8 cellular contexts compared by ENCODE assay signal in the genomic region with DNA sequence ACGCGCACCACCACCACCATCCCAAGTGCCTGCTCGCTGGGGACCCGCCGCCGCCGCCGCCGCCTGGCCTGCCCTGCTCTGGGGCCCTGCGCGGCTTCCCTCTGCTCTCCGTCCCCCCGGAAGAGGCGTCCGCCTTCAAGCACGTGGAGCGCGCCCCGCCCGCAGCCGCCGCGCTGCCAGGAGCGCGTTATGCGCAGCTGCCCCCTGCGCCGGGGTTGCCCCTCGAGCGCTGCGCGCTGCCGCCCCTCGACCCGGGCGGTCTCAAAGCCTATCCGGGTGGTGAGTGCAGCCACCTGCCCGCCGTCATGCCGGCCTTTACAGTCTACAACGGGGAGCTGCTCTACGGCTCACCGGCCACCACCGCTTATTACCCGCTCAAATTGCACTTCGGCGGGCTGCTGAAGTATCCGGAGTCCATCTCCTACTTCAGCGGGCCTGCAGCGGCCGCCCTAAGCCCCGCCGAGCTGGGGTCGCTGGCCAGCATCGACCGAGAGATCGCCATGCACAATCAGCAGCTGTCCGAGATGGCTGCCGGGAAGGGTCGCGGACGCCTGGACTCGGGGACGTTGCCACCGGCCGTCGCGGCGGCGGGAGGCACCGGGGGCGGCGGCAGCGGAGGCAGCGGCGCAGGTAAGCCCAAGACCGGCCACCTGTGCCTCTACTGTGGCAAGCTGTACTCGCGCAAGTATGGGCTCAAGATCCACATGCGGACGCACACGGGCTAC. TPM values are rescaled to one million over a fixed set of nuclear protein-coding genes. Genes with fewer than 3 reads are reported as not detected.
DNase-seq lines count a peak whose midpoint lies in the region; ATAC-seq, FAIRE-seq and TF ChIP-seq lines count a peak whose summit lies in the region.

No MANE protein-coding gene starts in this region.

- no peaks in the 10 kb centered on the region for H3K79me2 ChIP-seq in astrocyte (ENCODE audit: insufficient read depth, low read length)

- H3K4me1 ChIP-seq in astrocyte (ENCODE audit: insufficient read depth, low read length) (peaks cover 8% of the 10 kb centered on the region), liver (ENCODE audit: control insufficient read depth in 4 of 4, insufficient read depth in 4 of 4, low read length in 3 of 4) (peaks cover 12 to 22% (median 18%) of the 10 kb centered on the region in 4 donors), tibial artery (peaks cover 0 to 23% (median 19%) of the 10 kb centered on the region in 4 donors)

- H3K9me3 ChIP-seq in astrocyte (ENCODE audit: insufficient read depth, low read depth, low read length), result peaks cover 8% of the 10 kb centered on the region
- H3K9me3 ChIP-seq in liver (ENCODE audit: control insufficient read depth in 4 of 4, low read length in 3 of 4), result peaks cover 0 to 4% (median 0%) of the 10 kb centered on the region in 4 donors
- H3K9me3 ChIP-seq in tibial artery, result no peaks in the 10 kb centered on the region

- H3K27ac ChIP-seq in astrocyte (ENCODE audit: low read depth, low read length), result no peak overlapping the region
- H3K27ac ChIP-seq in liver (ENCODE audit: low read depth in 1 of 2, low read length in 2 of 2), result no peak overlapping the region
- no peak overlapping the region for H3K27ac ChIP-seq in tibial artery

- peaks cover 92% of the 10 kb centered on the region for H3K27me3 ChIP-seq in astrocyte (ENCODE audit: insufficient read depth, low read length)
- H3K27me3 ChIP-seq in liver (ENCODE audit: control insufficient read depth in 4 of 4, insufficient read depth in 4 of 4, low read length in 3 of 4), result peaks cover 9 to 38% (median 20%) of the 10 kb centered on the region in 4 donors
- H3K27me3 ChIP-seq in tibial artery, result peaks cover 9 to 96% of the 10 kb centered on the region in 2 donors

- H3K4me3 ChIP-seq in astrocyte (ENCODE audit: insufficient read depth, low read depth, low read length) (peak overlapping the region; percentile 5), liver (ENCODE audit: low read depth in 1 of 3, low read length in 3 of 3) (peak overlapping the region; percentile 37 to 53 (median 48)), tibial artery (peak overlapping the region; percentile 45 to 55)

- TF ChIP-seq CTCF in astrocyte (IDR thresholded peaks at IDR 0.05; ENCODE audit: insufficient read depth, low read depth, low read length), result no peak
- TF ChIP-seq CTCF in liver (IDR thresholded peaks at IDR 0.05; ENCODE audit: low read depth, low read length, missing input control), result no peak
- no peak for TF ChIP-seq CTCF in tibial artery (IDR thresholded peaks at IDR 0.05)

- intact Hi-C loops in tibial artery (cut with DNase I; ENCODE audit: low total_unique reads), result no loop called here

- H3K4me2 ChIP-seq in astrocyte (ENCODE audit: low read length), result peak overlapping the region; percentile 76

- H4K20me1 ChIP-seq in astrocyte (ENCODE audit: insufficient read depth, low read length), result no peaks in the 10 kb centered on the region

- H2AFZ ChIP-seq in astrocyte (ENCODE audit: low read depth, low read length), result peak overlapping the region; percentile 80

- H3K9ac ChIP-seq in astrocyte (ENCODE audit: low read length), result no peak overlapping the region
- no peak overlapping the region for H3K9ac ChIP-seq in liver (ENCODE audit: low read depth in 1 of 2, low read length in 2 of 2)

- no peak for TF ChIP-seq RAD21 in liver (IDR thresholded peaks at IDR 0.05)

- H3K9me3 Mint-ChIP-seq in activated CD4-positive, alpha-beta T cell treated with anti-CD3 and anti-CD28 coated beads, Interleukin-2, amount 10 ng/mL, durations not matched to agents 7 days and 5 days, result peaks cover 5% of the 10 kb centered on the region
- H3K9me3 Mint-ChIP-seq in astrocyte (ENCODE audit: unreplicated experiment), result peaks cover 13% of the 10 kb centered on the region

- H3K36me3 ChIP-seq in astrocyte (ENCODE audit: insufficient read depth, low read length), result no peaks in the 10 kb centered on the region
- H3K36me3 ChIP-seq in liver (ENCODE audit: control insufficient read depth in 4 of 4, insufficient read depth in 3 of 4, low read depth in 1 of 4, low read length in 3 of 4), result no peaks in the 10 kb centered on the region
- no peaks in the 10 kb centered on the region for H3K36me3 ChIP-seq in tibial artery

- H3K27me3 Mint-ChIP-seq in activated CD4-positive, alpha-beta T cell treated with anti-CD3 and anti-CD28 coated beads, Interleukin-2, amount 10 ng/mL, durations not matched to agents 7 days and 5 days, result peaks cover 79% of the 10 kb centered on the region
- H3K27me3 Mint-ChIP-seq in astrocyte (ENCODE audit: low read depth, unreplicated experiment), result peaks cover 83% of the 10 kb centered on the region

- H3K4me3 Mint-ChIP-seq in activated CD4-positive, alpha-beta T cell treated with anti-CD3 and anti-CD28 coated beads, Interleukin-2, amount 10 ng/mL, durations not matched to agents 7 days and 5 days, result peak overlapping the region; percentile 59
- no peak overlapping the region for H3K4me3 Mint-ChIP-seq in astrocyte (ENCODE audit: unreplicated experiment)

- no peak for FAIRE-seq in astrocyte (lab: Jason Lieb, UNC)

- no peak for DNase-seq in activated CD4-positive, alpha-beta T cell treated with anti-CD3 and anti-CD28 coated beads, Interleukin-2, amount 10 ng/mL, durations not matched to agents 7 days and 5 days
- no peak for DNase-seq in activated CD4-positive, alpha-beta T cell treated with anti-CD3 and anti-CD28 coated beads for 48 hours
- DNase-seq in NCI-H1694 (lab: John Stamatoyannopoulos, UW) (peak; percentile 44), astrocyte (ENCODE audit: low read depth) (no peak), tibial artery (no peak)
- DNase-seq in stimulated activated CD4-positive, alpha-beta T cell treated with anti-CD3 and anti-CD28 coated beads, Interleukin-12 subunit alpha, Interleukin-12 subunit beta, amount 100 ng/mL, for 4 hours, result no peak

- H3K4me1 Mint-ChIP-seq in activated CD4-positive, alpha-beta T cell treated with anti-CD3 and anti-CD28 coated beads, Interleukin-2, amount 10 ng/mL, durations not matched to agents 7 days and 5 days, result peaks cover 37% of the 10 kb centered on the region
- H3K4me1 Mint-ChIP-seq in astrocyte (ENCODE audit: low read depth, unreplicated experiment), result no peaks in the 10 kb centered on the region

- no peak overlapping the region for H3K27ac Mint-ChIP-seq in activated CD4-positive, alpha-beta T cell treated with anti-CD3 and anti-CD28 coated beads, Interleukin-2, amount 10 ng/mL, durations not matched to agents 7 days and 5 days
- no peak overlapping the region for H3K27ac Mint-ChIP-seq in astrocyte (ENCODE audit: unreplicated experiment)

- whole genome bisulfite sequencing in liver, result 2% methylated on average over 82 of the region's 82 CpGs

- ATAC-seq in HG02610 (IDR thresholded peaks at IDR 0.05; ENCODE audit: unreplicated experiment), result peak; percentile 46

- POLR2A ChIA-PET in activated CD4-positive, alpha-beta T cell treated with anti-CD3 and anti-CD28 coated beads, Interleukin-2, amount 10 ng/mL, durations not matched to agents 7 days and 5 days (lab: Charles Lee), result no interaction called here

- H3K36me3 Mint-ChIP-seq in activated CD4-positive, alpha-beta T cell treated with anti-CD3 and anti-CD28 coated beads, Interleukin-2, amount 10 ng/mL, durations not matched to agents 7 days and 5 days (ENCODE audit: low read depth), result peaks cover 1% of the 10 kb centered on the region
- H3K36me3 Mint-ChIP-seq in astrocyte (ENCODE audit: low read depth, unreplicated experiment), result no peaks in the 10 kb centered on the region

- CTCF ChIA-PET in activated CD4-positive, alpha-beta T cell treated with anti-CD3 and anti-CD28 coated beads, Interleukin-2, amount 10 ng/mL, durations not matched to agents 7 days and 5 days (lab: Charles Lee), result interaction anchor here (0.8 to 1.1 kb wide), 2 partner anchors 13 to 45 kb away, joined by 3 read pairs; partner anchors contain the start of gene CCNC

TF ChIP-seq in liver, 16 proteins besides CTCF, POLR2A, EP300 and RAD21 (continues in another document):
- no peak for TF ChIP-seq ATF3 (IDR thresholded peaks at IDR 0.05)
- TF ChIP-seq, protein P1, sequence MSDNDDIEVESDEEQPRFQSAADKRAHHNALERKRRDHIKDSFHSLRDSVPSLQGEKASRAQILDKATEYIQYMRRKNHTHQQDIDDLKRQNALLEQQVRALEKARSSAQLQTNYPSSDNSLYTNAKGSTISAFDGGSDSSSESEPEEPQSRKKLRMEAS (IDR thresholded peaks at IDR 0.05), result no peak
- TF ChIP-seq FOXA1 (IDR thresholded peaks at IDR 0.05), result no peak
- TF ChIP-seq HNF4A (conservative IDR thresholded peaks at IDR 0.05), result no peak
- no peak for TF ChIP-seq FOXA2 (IDR thresholded peaks at IDR 0.05)
- no peak for TF ChIP-seq EGR1 (IDR thresholded peaks at IDR 0.05; ENCODE audit: low read depth in 2 of 2)
- TF ChIP-seq SP1 (IDR thresholded peaks at IDR 0.05), result no peak
- no peak for TF ChIP-seq GABPA (IDR thresholded peaks at IDR 0.05 in 1 of 2, conservative IDR thresholded peaks at IDR 0.05 in 1 of 2)
- TF ChIP-seq HNF4G (IDR thresholded peaks at IDR 0.05), result no peak

RNA-seq across cellular contexts. Expression of gene PRDM13, which starts 7.2 kb away (rescaled TPM):
- total RNA-seq in activated CD4-positive, alpha-beta T cell treated with anti-CD3 and anti-CD28 coated beads, Interleukin-2, amount 10 ng/mL, durations not matched to agents 7 days and 5 days, result not detected
- not detected in 2 replicates for total RNA-seq in astrocyte
- not detected for total RNA-seq in liver
- polyA plus RNA-seq in liver, result not detected

RNA-seq across cellular contexts. Expression of gene CCNC, which starts 45.4 kb away (rescaled TPM):
- total RNA-seq in activated CD4-positive, alpha-beta T cell treated with anti-CD3 and anti-CD28 coated beads, Interleukin-2, amount 10 ng/mL, durations not matched to agents 7 days and 5 days, result 10 to 100 TPM; 29.3 to 34.8 TPM
- total RNA-seq in astrocyte, result 51.5 and 51.8 TPM in 2 replicates
- 10 to 100 TPM; 43.2 to 80.7 TPM for total RNA-seq in liver
- 10 to 100 TPM; 32.9 to 52.4 TPM for polyA plus RNA-seq in liver
